ENCODE assay signal across 8 cellular contexts in genomic region chr19:45952691-45953505, GRCh38. TPM values are rescaled to one million over a fixed set of nuclear protein-coding genes. Genes with fewer than 3 reads are reported as not detected.
DNase-seq lines count a peak whose midpoint lies in the region; TF ChIP-seq lines count a peak whose summit lies in the region.

No MANE protein-coding gene starts in this region.

- no peak for TF ChIP-seq CTCF in AG10803 (conservative IDR thresholded peaks at IDR 0.05; ENCODE audit: low read length)
- TF ChIP-seq CTCF in HL-60 (IDR thresholded peaks at IDR 0.05; ENCODE audit: insufficient read depth, low read length) = no peak
- no peak for TF ChIP-seq CTCF in colonic mucosa (IDR thresholded peaks at IDR 0.05)
- TF ChIP-seq CTCF in testis (IDR thresholded peaks at IDR 0.05) = no peak

- H3K9me3 Mint-ChIP-seq in T-helper 2 cell treated with Interferon-gamma antibody and Interleukin-4, amounts not matched to agents 5 μg/mL and 100 μg/mL, for 36 hours = peaks cover 4% of the 10 kb centered on the region

- no peak overlapping the region for H2BK120ac ChIP-seq in mesendoderm (ENCODE audit: low read depth, low read length)

- no peak overlapping the region for H2BK15ac ChIP-seq in mesendoderm (replicated peaks; ENCODE audit: low read depth)

- no peaks in the 10 kb centered on the region for H3K79me2 ChIP-seq in mesendoderm (ENCODE audit: control insufficient read depth, insufficient read depth, low read length)

- no peaks in the 10 kb centered on the region for H3K36me3 Mint-ChIP-seq in T-helper 2 cell treated with Interferon-gamma antibody and Interleukin-4, amounts not matched to agents 5 μg/mL and 100 μg/mL, for 36 hours (ENCODE audit: low read depth)

- H3K27ac ChIP-seq in HL-60 (replicated peaks) = no peak overlapping the region
- H3K27ac ChIP-seq in colonic mucosa = no peak overlapping the region
- H3K27ac ChIP-seq in mesendoderm (ENCODE audit: low read depth, low read length) = no peak overlapping the region
- no peak overlapping the region for H3K27ac ChIP-seq in testis

- no peaks in the 10 kb centered on the region for H3K79me1 ChIP-seq in mesendoderm (ENCODE audit: low read length)

- DNase-seq in AG10803 (ENCODE audit: low read depth) = peak; percentile 43
- DNase-seq in HL-60 (ENCODE audit: low read depth in 1 of 2, low spot score in 1 of 2) = peak; percentile 40 to 46
- DNase-seq in T-helper 2 cell treated with Interferon-gamma antibody and Interleukin-4, amounts not matched to agents 5 μg/mL and 100 μg/mL, for 36 hours (ENCODE audit: low spot score) = peak; percentile 30
- peak; percentile 39 for DNase-seq in colonic mucosa
- peak; percentile 94 for DNase-seq in mesendoderm
- peak; percentile 86 for DNase-seq in testis
- no peak for DNase-seq in NCI-H2107 (lab: John Stamatoyannopoulos, UW)
- no peak for DNase-seq in NCI-H2081 treated with DMSO at 0.1 percent for 48 hours (lab: John Stamatoyannopoulos, UW)

- peaks cover 15% of the 10 kb centered on the region for H3K4me1 Mint-ChIP-seq in T-helper 2 cell treated with Interferon-gamma antibody and Interleukin-4, amounts not matched to agents 5 μg/mL and 100 μg/mL, for 36 hours (ENCODE audit: low read depth)

- H2AK5ac ChIP-seq in mesendoderm (ENCODE audit: low read length) = no peak overlapping the region

- H3K23ac ChIP-seq in mesendoderm (ENCODE audit: low read length) = no peak overlapping the region

- no peak for TF ChIP-seq POLR2A in testis (IDR thresholded peaks at IDR 0.05)

- H3K9ac ChIP-seq in colonic mucosa (ENCODE audit: low read depth in 2 of 2, low read length in 2 of 2) (no peak overlapping the region), mesendoderm (ENCODE audit: low read length) (peak overlapping the region; percentile 33)

- H3K4me3 ChIP-seq in AG10803 (ENCODE audit: low read length) (peak overlapping the region; percentile 29), HL-60 (replicated peaks; ENCODE audit: insufficient read depth, low read length) (peak overlapping the region; percentile 34), colonic mucosa (no peak overlapping the region), mesendoderm (ENCODE audit: low read length) (peak overlapping the region; percentile 63), testis (peak overlapping the region; percentile 10 to 60)

- WGBS in mesendoderm (ENCODE audit: extremely low coverage, insufficient coverage, low lambda C conversion rate) = no CpG with 5 or more reads among the region's 43 CpGs
- 1 to 8% methylated on average over 20 to 41 of the region's 43 CpGs for WGBS in testis, 2 donors

- intact Hi-C loops in colonic mucosa (cut with DNase I) (no loop called here), testis (cut with DNase I; ENCODE audit: low total_unique reads) (no loop called here)

- H3K4me1 ChIP-seq in colonic mucosa (no peaks in the 10 kb centered on the region), mesendoderm (ENCODE audit: control insufficient read depth, low read depth, low read length) (no peaks in the 10 kb centered on the region), testis (peaks cover 3% of the 10 kb centered on the region)

- peak overlapping the region; percentile 70 for H3K27ac Mint-ChIP-seq in T-helper 2 cell treated with Interferon-gamma antibody and Interleukin-4, amounts not matched to agents 5 μg/mL and 100 μg/mL, for 36 hours

- H4K8ac ChIP-seq in mesendoderm (ENCODE audit: low read depth, low read length) = no peak overlapping the region

- peak overlapping the region; percentile 88 for H3K4me2 ChIP-seq in mesendoderm (ENCODE audit: low read length)

- H3K9me3 ChIP-seq in colonic mucosa (no peaks in the 10 kb centered on the region), testis (no peaks in the 10 kb centered on the region)

- H3K27me3 ChIP-seq in HL-60 (ENCODE audit: insufficient read depth, poor library complexity, severe bottlenecking) (no peaks in the 10 kb centered on the region), colonic mucosa (peaks cover 9% of the 10 kb centered on the region), mesendoderm (ENCODE audit: insufficient read depth, low read length, poor library complexity) (no peaks in the 10 kb centered on the region), testis (no peaks in the 10 kb centered on the region)

- H3K36me3 ChIP-seq in colonic mucosa (no peaks in the 10 kb centered on the region), mesendoderm (ENCODE audit: control insufficient read depth, insufficient read depth, low read length) (no peaks in the 10 kb centered on the region), testis (ENCODE audit: low read depth, missing control alignments) (no peaks in the 10 kb centered on the region)

- peaks cover 10% of the 10 kb centered on the region for H3K27me3 Mint-ChIP-seq in T-helper 2 cell treated with Interferon-gamma antibody and Interleukin-4, amounts not matched to agents 5 μg/mL and 100 μg/mL, for 36 hours (ENCODE audit: low read depth)

- no peak overlapping the region for H4K5ac ChIP-seq in mesendoderm (ENCODE audit: low read length)

- peak overlapping the region; percentile 67 for H3K56ac ChIP-seq in mesendoderm (ENCODE audit: low read length)

- no peak overlapping the region for H2BK5ac ChIP-seq in mesendoderm (ENCODE audit: low read length)

- peak overlapping the region; percentile 78 for H3K4me3 Mint-ChIP-seq in T-helper 2 cell treated with Interferon-gamma antibody and Interleukin-4, amounts not matched to agents 5 μg/mL and 100 μg/mL, for 36 hours

- no peak overlapping the region for H3K18ac ChIP-seq in mesendoderm (ENCODE audit: low read length)

- no peak overlapping the region for H3K4ac ChIP-seq in mesendoderm (ENCODE audit: low read depth, low read length)

RNA-seq across cellular contexts. Expression of gene NOVA2, which starts 20.8 kb away (rescaled TPM):
- total RNA-seq in colonic mucosa (1 to 10 TPM in 1 of 2 donors, under 1 TPM in 1; 0.72 to 1.1 TPM), testis (1 to 10 TPM; 3.0 to 5.7 TPM)
- polyA plus RNA-seq in mesendoderm (2013, experiment 1 of 2) = 0.93 TPM
- polyA plus RNA-seq in mesendoderm (2013, experiment 2 of 2) = 0.98 TPM
- polyA plus RNA-seq in testis (ENCODE audit: insufficient read depth, low read depth, low replicate concordance) = 3.1 TPM

RNA-seq across cellular contexts. Expression of gene NANOS2, which starts 38.3 kb away (rescaled TPM):
- total RNA-seq in colonic mucosa (not detected), testis (1 to 10 TPM; 4.8 to 5.1 TPM)
- polyA plus RNA-seq in mesendoderm (2013, experiment 1 of 2) = not detected
- polyA plus RNA-seq in mesendoderm (2013, experiment 2 of 2) = not detected
- polyA plus RNA-seq in testis (ENCODE audit: insufficient read depth, low read depth, low replicate concordance) = 4.8 TPM

RNA-seq across cellular contexts. Expression of gene CCDC61, which starts 42.4 kb away (rescaled TPM):
- 10 to 100 TPM; 14.4 to 32.2 TPM for total RNA-seq in colonic mucosa
- polyA plus RNA-seq in mesendoderm (2013, experiment 1 of 2) = 4.3 TPM
- polyA plus RNA-seq in mesendoderm (2013, experiment 2 of 2) = 4.6 TPM
- total RNA-seq in testis = 10 to 100 TPM; 25.6 to 31.2 TPM
- 32.5 TPM for polyA plus RNA-seq in testis (ENCODE audit: insufficient read depth, low read depth, low replicate concordance)

RNA-seq across cellular contexts. Expression of gene MYPOP, which starts 50.5 kb away (rescaled TPM):
- total RNA-seq in colonic mucosa (1 to 10 TPM; 8.9 to 9.0 TPM), testis (10 to 100 TPM in 1 of 2 donors, 1 to 10 TPM in 1; 9.4 to 11.1 TPM)
- 8.9 TPM for polyA plus RNA-seq in mesendoderm (2013, experiment 1 of 2)
- 8.8 TPM for polyA plus RNA-seq in mesendoderm (2013, experiment 2 of 2)
- 9.5 TPM for polyA plus RNA-seq in testis (ENCODE audit: insufficient read depth, low read depth, low replicate concordance)

Comparison
In these comparisons a context has a peak if more than half of its experiments do, and no peak if none do; other contexts are left out.
1. DNase-seq: peak in AG10803 (single experiment), HL-60 (2 of 2), T-helper 2 cell treated with Interferon-gamma antibody and Interleukin-4, amounts not matched to agents 5 μg/mL and 100 μg/mL, for 36 hours (single experiment), colonic mucosa (single experiment), mesendoderm (single experiment) and testis (single experiment); none in NCI-H2107 (single experiment) and NCI-H2081 treated with DMSO at 0.1 percent for 48 hours (single experiment).
2. RNA of gene NANOS2, which starts 38.3 kb away (total RNA-seq): 4.8 to 5.1 TPM in testis; not detected in colonic mucosa; every median in the first group is over 4 times any median in the second.